Comparison of ENCODE assay signal across 17 cellular contexts in the genomic region with DNA sequence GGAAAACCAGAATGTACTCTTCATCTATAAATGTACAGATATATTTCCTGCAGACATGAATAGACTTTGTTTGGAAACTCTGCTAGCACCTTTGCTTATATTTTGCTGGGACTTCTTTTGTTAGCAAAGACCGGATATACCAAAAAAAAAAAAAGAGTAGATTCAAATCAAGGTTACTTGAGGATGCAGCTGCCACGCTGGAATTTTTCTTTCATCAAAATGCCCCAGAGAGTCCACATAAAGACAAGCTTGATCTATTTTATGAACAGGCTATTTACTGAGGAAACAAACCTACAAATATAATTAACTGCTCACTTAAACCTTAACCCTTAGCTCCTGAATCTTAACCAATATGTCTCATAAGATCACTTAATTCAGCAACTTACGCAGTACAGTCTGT. TPM values are rescaled to one million over a fixed set of nuclear protein-coding genes. Genes with fewer than 3 reads are reported as not detected.
DNase-seq lines count a peak whose midpoint lies in the region; ATAC-seq and TF ChIP-seq lines count a peak whose summit lies in the region.
"Had no signal": no experiment of that assay in that cellular context is flagged by ENCODE, and none has a peak within 500 bp of the region (broad histone marks: within the 10 kb centered on the region; RNA-seq: fewer than 3 reads in every experiment).

No MANE protein-coding gene starts in this region.

- peak overlapping the region in 4 of 9 donors; percentile 2 to 75 (median 38) for H3K27ac Mint-ChIP-seq in naive thymus-derived CD4-positive, alpha-beta T cell
- H3K27ac Mint-ChIP-seq: CD14-positive monocyte had no signal

- CTCF ChIA-PET in naive thymus-derived CD4-positive, alpha-beta T cell (lab: Charles Lee) = interaction anchor here (0.5 kb wide), 1 partner anchor 108 kb away, joined by 3 read pairs; no protein-coding TSS in a partner anchor

- peaks cover 42% of the 10 kb centered on the region for H3K4me1 ChIP-seq in SJCRH30
- H3K4me1 ChIP-seq in naive thymus-derived CD4-positive, alpha-beta T cell (ENCODE audit: control insufficient read depth in 2 of 2, insufficient read depth in 2 of 2, low read length in 2 of 2) = peaks cover 6 to 61% of the 10 kb centered on the region in 2 donors

- intact Hi-C loops in naive thymus-derived CD4-positive, alpha-beta T cell (cut with micrococcal nuclease) = loop anchor here in 1 of 2 donors (1.0 kb wide), 1 partner anchor 9 kb away; no protein-coding TSS in a partner anchor
- intact Hi-C loops in dorsolateral prefrontal cortex (cut with DNase I) = no loop called here

- H3K36me3 Mint-ChIP-seq in naive thymus-derived CD4-positive, alpha-beta T cell = peaks cover 0 to 12% (median 6%) of the 10 kb centered on the region in 5 donors
- H3K36me3 Mint-ChIP-seq: CD14-positive monocyte had no signal

- H3K27ac ChIP-seq in SJCRH30 (peak overlapping the region; percentile 56), dorsolateral prefrontal cortex (no peak overlapping the region)
- no peak overlapping the region for H3K27ac ChIP-seq in naive thymus-derived CD4-positive, alpha-beta T cell (ENCODE audit: low read depth, low read length)
- H3K27ac ChIP-seq: GM23248, PC-9 had no signal

- POLR2A ChIA-PET in naive thymus-derived CD4-positive, alpha-beta T cell (lab: Charles Lee) = interaction anchor here (0.6 to 1.1 kb wide), 3 partner anchors 66 to 94 kb away, joined by 3 read pairs; no protein-coding TSS in a partner anchor

- no peak for ATAC-seq in naive thymus-derived CD4-positive, alpha-beta T cell
- ATAC-seq in GM21619 (IDR thresholded peaks at IDR 0.05; ENCODE audit: unreplicated experiment) = no peak
- ATAC-seq: HCT116 had no signal

- DNase-seq in NCI-H146 (lab: John Stamatoyannopoulos, UW) = peak; percentile 46
- no peak for DNase-seq in NCI-H146 treated with DMSO at 0.1 percent for 48 hours (lab: John Stamatoyannopoulos, UW; ENCODE audit: unreplicated experiment)
- peak; percentile 72 for DNase-seq in DMS79 (lab: John Stamatoyannopoulos, UW)
- DNase-seq in SJCRH30 = peak; percentile 24 to 61
- DNase-seq in naive thymus-derived CD4-positive, alpha-beta T cell = peak in 1 of 9 donors; percentile 24
- DNase-seq in NCI-H187 treated with DMSO at 0.1 percent for 48 hours (lab: John Stamatoyannopoulos, UW) = no peak
- no peak for DNase-seq in dorsolateral prefrontal cortex
- DNase-seq: GM23248, IMR-90, Kasumi-1, NCI-H1694 treated with DMSO at 0.1 percent for 48 hours, NCI-H524, PC-9, SK-N-SH had no signal

- no peaks in the 10 kb centered on the region for H3K27me3 ChIP-seq in SJCRH30
- H3K27me3 ChIP-seq in naive thymus-derived CD4-positive, alpha-beta T cell (ENCODE audit: control insufficient read depth in 2 of 2, insufficient read depth in 2 of 2, low read length in 2 of 2) = no peaks in the 10 kb centered on the region
- H3K27me3 ChIP-seq in dorsolateral prefrontal cortex = no peaks in the 10 kb centered on the region

- H3K9me3 ChIP-seq in SJCRH30 (replicated peaks) = no peaks in the 10 kb centered on the region
- H3K9me3 ChIP-seq in naive thymus-derived CD4-positive, alpha-beta T cell (ENCODE audit: control insufficient read depth in 2 of 3, low read length in 3 of 3) = no peaks in the 10 kb centered on the region
- H3K9me3 ChIP-seq: SK-N-SH had no signal

- no peaks in the 10 kb centered on the region for H3K36me3 ChIP-seq in SJCRH30
- H3K36me3 ChIP-seq in naive thymus-derived CD4-positive, alpha-beta T cell (ENCODE audit: control insufficient read depth in 2 of 3, insufficient read depth in 3 of 3, low read length in 3 of 3) = no peaks in the 10 kb centered on the region

- H3K27me3 Mint-ChIP-seq in naive thymus-derived CD4-positive, alpha-beta T cell = no peaks in the 10 kb centered on the region

- no peak overlapping the region for H3K4me3 ChIP-seq in SJCRH30
- no peak overlapping the region for H3K4me3 ChIP-seq in naive thymus-derived CD4-positive, alpha-beta T cell (ENCODE audit: low read length)
- H3K4me3 ChIP-seq in dorsolateral prefrontal cortex = no peak overlapping the region
- H3K4me3 ChIP-seq: GM23248, PC-9 had no signal

- no peak for TF ChIP-seq CTCF in dorsolateral prefrontal cortex (IDR thresholded peaks at IDR 0.05 in 54 of 56, conservative IDR thresholded peaks at IDR 0.05 in 2 of 56; ENCODE audit: low read depth in 1 of 56, partially characterized antibody in 56 of 56)

- peaks cover 0 to 1% (median 0%) of the 10 kb centered on the region in 11 donors for H3K9me3 Mint-ChIP-seq in naive thymus-derived CD4-positive, alpha-beta T cell

- H3K4me1 Mint-ChIP-seq in naive thymus-derived CD4-positive, alpha-beta T cell = peaks cover 42 to 89% (median 82%) of the 10 kb centered on the region in 7 donors
- H3K4me1 Mint-ChIP-seq: CD14-positive monocyte had no signal

- H3K4me3 Mint-ChIP-seq in naive thymus-derived CD4-positive, alpha-beta T cell = peak overlapping the region in 6 of 10 donors; percentile 4 to 50 (median 22)

RNA-seq across cellular contexts. Expression of a gene that starts 27.1 kb away (rescaled TPM):
- total RNA-seq in SJCRH30 (2014; rRNA removed; shearing (Covaris generic)) = 53.7 and 60.5 TPM in 2 replicates
- total RNA-seq in naive thymus-derived CD4-positive, alpha-beta T cell = 100 to 1,000 TPM in 4 of 5 experiments, 10 to 100 TPM in 1; 75.1 to 214 (median 128) TPM
- polyA plus RNA-seq in naive thymus-derived CD4-positive, alpha-beta T cell = 10 to 100 TPM; 22.2 to 40.2 TPM
- total RNA-seq in dorsolateral prefrontal cortex = 100 to 1,000 TPM in 118 of 120 experiments, 10 to 100 TPM in 2; 92.4 to 354 (median 139) TPM
- polyA plus RNA-seq: CD14-positive monocyte had no signal

Comparison
In these comparisons a context has a peak if more than half of its experiments do, and no peak if none do; other contexts are left out.
1. DNase-seq: peak in NCI-H146 (single experiment), DMS79 (single experiment) and SJCRH30 (2 of 2); none in NCI-H146 treated with DMSO at 0.1 percent for 48 hours (single experiment), NCI-H187 treated with DMSO at 0.1 percent for 48 hours (single experiment) and dorsolateral prefrontal cortex (0 of 10).